8 cellular contexts compared by ENCODE assay signal in the genomic region with DNA sequence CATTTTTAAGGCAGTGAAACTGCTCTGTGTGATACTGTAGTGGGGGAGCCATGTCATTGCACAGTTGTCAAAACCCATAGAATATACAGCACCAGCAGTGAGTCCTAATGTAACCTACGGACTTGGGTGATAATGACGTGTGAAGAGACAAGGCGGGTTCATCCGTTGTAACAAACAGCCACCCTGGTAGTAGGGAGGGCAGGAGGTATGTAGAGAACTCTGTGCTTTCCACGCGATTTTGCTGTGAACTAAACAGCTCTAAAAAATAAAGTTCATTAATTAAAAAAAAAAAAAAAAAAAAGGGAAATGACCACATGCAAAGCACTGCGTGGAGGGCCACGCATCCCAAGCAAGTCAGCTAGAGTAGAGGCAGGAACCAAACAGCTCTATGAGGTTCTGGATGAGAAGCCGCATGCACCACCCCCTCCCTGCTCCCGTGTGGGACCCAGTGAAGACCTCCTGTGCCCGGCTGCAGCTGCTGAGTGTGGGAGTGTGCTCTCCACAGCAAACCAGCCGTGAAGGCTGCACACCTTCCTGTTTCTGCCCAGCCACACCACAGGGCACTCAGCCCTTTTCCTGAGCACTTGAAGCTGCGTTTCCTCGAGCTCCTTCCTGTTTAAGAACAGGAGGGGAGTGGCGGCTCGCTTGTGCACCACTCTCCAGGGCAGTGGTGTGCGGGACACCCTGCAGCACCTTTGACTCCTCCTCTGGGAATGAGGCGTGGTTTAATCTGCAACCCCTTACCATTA.
DNase-seq lines count a peak whose midpoint lies in the region; ATAC-seq and TF ChIP-seq lines count a peak whose summit lies in the region.

No MANE protein-coding gene starts in this region.

- peaks cover under 1% of the 10 kb centered on the region for H3K36me3 Mint-ChIP-seq in memory B cell

- no peak overlapping the region for H3K4me3 ChIP-seq in ascending aorta
- H3K4me3 ChIP-seq in osteoblast (ENCODE audit: insufficient read depth, low read length) = no peak overlapping the region

- TF ChIP-seq CTCF in ascending aorta (IDR thresholded peaks at IDR 0.05) = no peak
- TF ChIP-seq CTCF in osteoblast (IDR thresholded peaks at IDR 0.05; ENCODE audit: extremely low read depth, low read depth, low read length) = no peak

- H3K27me3 ChIP-seq in ascending aorta (no peaks in the 10 kb centered on the region), osteoblast (ENCODE audit: insufficient read depth, low read length) (no peaks in the 10 kb centered on the region)

- DNase-seq in DMS79 (lab: John Stamatoyannopoulos, UW) = peak; percentile 86
- DNase-seq in NAMALWA (ENCODE audit: low spot score) = peak; percentile 78
- DNase-seq in activated T-cell treated with anti-CD3 and anti-CD28 coated beads, Interleukin-2, amount 50 U/mL, for 1 hour = peak; percentile 39
- peak; percentile 38 to 54 for DNase-seq in memory B cell (ENCODE audit: low spot score in 2 of 2)
- DNase-seq in ascending aorta (ENCODE audit: low spot score in 2 of 2) = no peak
- no peak for DNase-seq in middle frontal gyrus (ENCODE audit: extremely low spot score, low spot score)
- no peak for DNase-seq in osteoblast (ENCODE audit: insufficient read length, low spot score, missing footprints)

- peaks cover 92% of the 10 kb centered on the region for H3K79me2 ChIP-seq in osteoblast (ENCODE audit: insufficient read depth, low read length)

- H3K4me1 Mint-ChIP-seq in memory B cell = peaks cover 73% of the 10 kb centered on the region

- no peak overlapping the region for H2AFZ ChIP-seq in osteoblast (ENCODE audit: low read length)

- H3K4me2 ChIP-seq in osteoblast (ENCODE audit: insufficient read depth, low read length) = no peak overlapping the region

- no peak overlapping the region for H3K27ac ChIP-seq in ascending aorta
- H3K27ac ChIP-seq in osteoblast (ENCODE audit: low read depth, low read length) = no peak overlapping the region

- no peaks in the 10 kb centered on the region for H3K27me3 Mint-ChIP-seq in memory B cell

- H4K20me1 ChIP-seq in osteoblast (ENCODE audit: insufficient read depth, low read length) = peaks cover 78% of the 10 kb centered on the region

- ATAC-seq in GM21526 (IDR thresholded peaks at IDR 0.05; ENCODE audit: low FRiP score, unreplicated experiment) (peak; percentile 43), memory B cell (ENCODE audit: low read depth) (peak; percentile 73)

- H3K27ac Mint-ChIP-seq in memory B cell = peak overlapping the region; percentile 89

- H3K9me3 ChIP-seq in ascending aorta (no peaks in the 10 kb centered on the region), osteoblast (ENCODE audit: low read depth, low read length) (no peaks in the 10 kb centered on the region)

- intact Hi-C loops in ascending aorta (cut with DNase I) = no loop called here

- peak overlapping the region; percentile 75 for H3K4me3 Mint-ChIP-seq in memory B cell

- no peaks in the 10 kb centered on the region for H3K36me3 ChIP-seq in ascending aorta
- H3K36me3 ChIP-seq in osteoblast (ENCODE audit: insufficient read depth, low read length) = peaks cover 2% of the 10 kb centered on the region

- H3K9me3 Mint-ChIP-seq in memory B cell = no peaks in the 10 kb centered on the region

- H3K4me1 ChIP-seq in ascending aorta (no peaks in the 10 kb centered on the region), osteoblast (ENCODE audit: insufficient read depth, low read length) (peaks cover 41% of the 10 kb centered on the region)

Comparison
In these comparisons a context has a peak if more than half of its experiments do, and no peak if none do; other contexts are left out.
1. DNase-seq: peak in DMS79 (single experiment), NAMALWA (single experiment), activated T-cell treated with anti-CD3 and anti-CD28 coated beads, Interleukin-2, amount 50 U/mL, for 1 hour (single experiment) and memory B cell (2 of 2); none in ascending aorta (0 of 2), middle frontal gyrus (single experiment) and osteoblast (single experiment).